ENCODE assay signal across 8 cellular contexts in genomic region chr3:122794779-122795673, GRCh38. TPM values are rescaled to one million over a fixed set of nuclear protein-coding genes. Genes with fewer than 3 reads are reported as not detected.
A peak's percentile ranks its signal among the peaks of the same experiment; 100 is the strongest.
DNase-seq lines count a peak whose midpoint lies in the region; ATAC-seq, FAIRE-seq and TF ChIP-seq lines count a peak whose summit lies in the region.

Gene SLC49A4 (plus strand): TSS chr3:122795069. CDS start chr3:122795193, 124 bp downstream.

- ATAC-seq in HG02759 (IDR thresholded peaks at IDR 0.05; ENCODE audit: unreplicated experiment): peak; percentile 81

- peak; percentile 88 for FAIRE-seq in GM12892 (lab: Jason Lieb, UNC)

- TF ChIP-seq CTCF in ascending aorta (IDR thresholded peaks at IDR 0.05): no peak

- H3K27me3 ChIP-seq in ascending aorta: no peaks in the 10 kb centered on the region

- H3K9me3 ChIP-seq in ascending aorta: no peaks in the 10 kb centered on the region

- peak; percentile 83 for DNase-seq in GM12892 (ENCODE audit: insufficient read length)
- DNase-seq in RKO (ENCODE audit: low spot score): peak; percentile 82
- peak; percentile 39 to 84 for DNase-seq in ascending aorta (ENCODE audit: low spot score in 2 of 2)
- DNase-seq in hepatic stellate cell (ENCODE audit: low spot score): peak; percentile 91
- DNase-seq in skeletal muscle cell (ENCODE audit: low read depth): peak; percentile 18
- DNase-seq in cortex of kidney (lab: John Stamatoyannopoulos, UW): no peak
- no peak for DNase-seq in GDM1 (lab: John Stamatoyannopoulos, UW)

- no peaks in the 10 kb centered on the region for H3K36me3 ChIP-seq in ascending aorta

- H3K4me1 ChIP-seq in ascending aorta: peaks cover 3 to 5% of the 10 kb centered on the region in 2 donors

- peak; percentile 68; the same call in 1 of the 2 replicates for TF ChIP-seq POLR2A in GM12892 (IDR thresholded peaks at IDR 0.05; ENCODE audit: low read depth, low read length)

- peak within 1 kb of the TSS; percentile 96 to 100 for H3K27ac ChIP-seq in ascending aorta

- intact Hi-C loops in ascending aorta (cut with DNase I): loop anchor here (1.0 to 10.0 kb wide), 5 partner anchors 114 to 1048 kb away; partner anchors contain the start of genes GOLGB1, KPNA1 and WDR5B

- peak within 1 kb of the TSS; percentile 89 to 98 for H3K4me3 ChIP-seq in ascending aorta
- peak within 1 kb of the TSS; percentile 78 for H3K4me3 ChIP-seq in skeletal muscle cell (ENCODE audit: low read depth, low read length)

RNA-seq across cellular contexts. Expression of gene SLC49A4, which starts in this region (rescaled TPM):
- polyA plus RNA-seq in GM12892 (2012; ENCODE audit: missing spikeins): 0.83 TPM
- total RNA-seq in ascending aorta: 3.2 TPM

Comparison
In these comparisons a context has a peak if more than half of its experiments do, and no peak if none do; other contexts are left out.
1. DNase-seq: peak in GM12892 (single experiment), RKO (single experiment), ascending aorta (2 of 2), hepatic stellate cell (single experiment) and skeletal muscle cell (single experiment); none in cortex of kidney (single experiment) and GDM1 (single experiment).